12 cellular contexts compared by ENCODE assay signal in the genomic region with DNA sequence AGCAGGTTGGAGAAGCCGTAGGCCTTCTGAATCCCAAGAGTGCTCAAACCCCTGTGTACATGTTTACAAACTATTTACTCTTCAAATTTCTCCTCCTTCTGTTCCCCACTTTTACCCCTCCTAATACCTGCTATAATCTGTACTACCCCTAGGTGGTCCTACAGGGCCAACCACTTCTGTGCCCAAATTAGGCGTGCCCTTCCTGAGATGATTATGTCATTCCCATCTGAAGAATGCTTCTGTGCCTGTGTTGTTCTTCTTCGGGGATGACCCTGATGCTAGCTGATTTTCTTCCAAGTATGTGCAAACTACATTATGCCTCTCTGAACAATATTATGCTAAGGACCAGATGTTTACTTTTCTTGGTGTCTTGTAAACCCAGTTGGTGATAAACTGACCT. TPM values are rescaled to one million over a fixed set of nuclear protein-coding genes. Genes with fewer than 3 reads are reported as not detected.
DNase-seq lines count a peak whose midpoint lies in the region; ATAC-seq and TF ChIP-seq lines count a peak whose summit lies in the region.
"Had no signal": no experiment of that assay in that cellular context is flagged by ENCODE, and none has a peak within 500 bp of the region (broad histone marks: within the 10 kb centered on the region; RNA-seq: fewer than 3 reads in every experiment).

No MANE protein-coding gene starts in this region.

- H4K20me1 ChIP-seq in Loucy (ENCODE audit: insufficient read depth, low read length, poor library complexity, severe bottlenecking), result no peaks in the 10 kb centered on the region

- H3K9me3 Mint-ChIP-seq in osteocyte (ENCODE audit: unreplicated experiment), result no peaks in the 10 kb centered on the region
- H3K9me3 Mint-ChIP-seq: stimulated activated naive B cell treated with anti-CD40 and anti-IgM and Interleukin-4, amounts not matched to agents 10 μg/mL and 1 μg/mL and 100 μg/mL, for 72 hours had no signal

- H3K27ac Mint-ChIP-seq in osteocyte (ENCODE audit: unreplicated experiment), result no peak overlapping the region
- H3K27ac Mint-ChIP-seq: stimulated activated naive B cell treated with anti-CD40 and anti-IgM and Interleukin-4, amounts not matched to agents 10 μg/mL and 1 μg/mL and 100 μg/mL, for 72 hours had no signal

- no peaks in the 10 kb centered on the region for H3K27me3 Mint-ChIP-seq in osteocyte (ENCODE audit: unreplicated experiment)
- H3K27me3 Mint-ChIP-seq: stimulated activated naive B cell treated with anti-CD40 and anti-IgM and Interleukin-4, amounts not matched to agents 10 μg/mL and 1 μg/mL and 100 μg/mL, for 72 hours had no signal

- no peak overlapping the region for H3K9ac ChIP-seq in Loucy (ENCODE audit: low read depth, low read length, poor library complexity, severe bottlenecking)

- TF ChIP-seq CTCF in Loucy (conservative IDR thresholded peaks at IDR 0.05; ENCODE audit: low read length) (peak; percentile 53), osteocyte (IDR thresholded peaks at IDR 0.05) (peak; percentile 27)

- H3K4me3 Mint-ChIP-seq in osteocyte (ENCODE audit: unreplicated experiment), result no peak overlapping the region
- H3K4me3 Mint-ChIP-seq: stimulated activated naive B cell treated with anti-CD40 and anti-IgM and Interleukin-4, amounts not matched to agents 10 μg/mL and 1 μg/mL and 100 μg/mL, for 72 hours had no signal

- H3K4me1 Mint-ChIP-seq in osteocyte (ENCODE audit: unreplicated experiment), result peaks cover 8% of the 10 kb centered on the region
- H3K4me1 Mint-ChIP-seq: stimulated activated naive B cell treated with anti-CD40 and anti-IgM and Interleukin-4, amounts not matched to agents 10 μg/mL and 1 μg/mL and 100 μg/mL, for 72 hours had no signal

- H3K36me3 ChIP-seq in Loucy (ENCODE audit: insufficient read depth, low read length), result no peaks in the 10 kb centered on the region

- ATAC-seq in SK-N-SH treated with all-trans-retinoic acid at 6 μM for 48 hours, result peak; percentile 51; the same call in 2 of the 3 replicates

- no peaks in the 10 kb centered on the region for H3F3A ChIP-seq in Loucy (ENCODE audit: low read depth)

- H3K9me2 ChIP-seq in Loucy (replicated peaks; ENCODE audit: low read depth, low read length), result no peaks in the 10 kb centered on the region

- H3K27me3 ChIP-seq in Loucy (ENCODE audit: insufficient read depth, low read length, poor library complexity, severe bottlenecking), result no peaks in the 10 kb centered on the region

- no peaks in the 10 kb centered on the region for H3K79me2 ChIP-seq in Loucy (ENCODE audit: insufficient read depth, low read length)

- H3K36me3 Mint-ChIP-seq in osteocyte (ENCODE audit: unreplicated experiment), result peaks cover 2% of the 10 kb centered on the region
- H3K36me3 Mint-ChIP-seq: stimulated activated naive B cell treated with anti-CD40 and anti-IgM and Interleukin-4, amounts not matched to agents 10 μg/mL and 1 μg/mL and 100 μg/mL, for 72 hours had no signal

- H3K4me2 ChIP-seq in Loucy (ENCODE audit: low read depth, low read length, poor library complexity, severe bottlenecking), result no peak overlapping the region

- no peak overlapping the region for H2AFZ ChIP-seq in Loucy (ENCODE audit: low read length)

- no peak overlapping the region for H3K4me3 ChIP-seq in Loucy (ENCODE audit: low read length, poor library complexity, severe bottlenecking)

- DNase-seq in NCI-H2107 treated with DMSO at 0.1 percent for 48 hours (lab: John Stamatoyannopoulos, UW; ENCODE audit: unreplicated experiment) (peak; percentile 20), NCI-H2107 (lab: John Stamatoyannopoulos, UW) (no peak), osteocyte (ENCODE audit: extremely low spot score, unreplicated experiment) (no peak), COLO668 (lab: John Stamatoyannopoulos, UW; ENCODE audit: unreplicated experiment) (no peak), OCI-M2 (lab: John Stamatoyannopoulos, UW; ENCODE audit: unreplicated experiment) (no peak)
- DNase-seq in activated CD4-positive, alpha-beta T cell treated with anti-CD3 and anti-CD28 coated beads for 48 hours, result no peak
- DNase-seq: amniotic stem cell; IMR-90; stimulated activated naive B cell treated with anti-CD40 and anti-IgM and Interleukin-4, amounts not matched to agents 10 μg/mL and 1 μg/mL and 100 μg/mL, for 72 hours had no signal

- H3K9me3 ChIP-seq in Loucy (ENCODE audit: insufficient read depth, low read depth, low read length), result no peaks in the 10 kb centered on the region

- H3K4me1 ChIP-seq in Loucy (ENCODE audit: insufficient read depth, low read length, poor library complexity, severe bottlenecking), result no peaks in the 10 kb centered on the region

TF ChIP-seq in SK-N-SH treated with all-trans-retinoic acid at 6 μM for 48 hours, 23 proteins besides CTCF, POLR2A, EP300 and RAD21:
- TF ChIP-seq, protein P1, sequence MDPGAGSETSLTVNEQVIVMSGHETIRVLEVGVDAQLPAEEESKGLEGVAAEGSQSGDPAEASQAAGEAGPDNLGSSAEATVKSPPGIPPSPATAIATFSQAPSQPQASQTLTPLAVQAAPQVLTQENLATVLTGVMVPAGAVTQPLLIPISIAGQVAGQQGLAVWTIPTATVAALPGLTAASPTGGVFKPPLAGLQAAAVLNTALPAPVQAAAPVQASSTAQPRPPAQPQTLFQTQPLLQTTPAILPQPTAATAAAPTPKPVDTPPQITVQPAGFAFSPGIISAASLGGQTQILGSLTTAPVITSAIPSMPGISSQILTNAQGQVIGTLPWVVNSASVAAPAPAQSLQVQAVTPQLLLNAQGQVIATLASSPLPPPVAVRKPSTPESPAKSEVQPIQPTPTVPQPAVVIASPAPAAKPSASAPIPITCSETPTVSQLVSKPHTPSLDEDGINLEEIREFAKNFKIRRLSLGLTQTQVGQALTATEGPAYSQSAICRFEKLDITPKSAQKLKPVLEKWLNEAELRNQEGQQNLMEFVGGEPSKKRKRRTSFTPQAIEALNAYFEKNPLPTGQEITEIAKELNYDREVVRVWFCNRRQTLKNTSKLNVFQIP (CRISPR knock-in tag; IDR thresholded peaks at IDR 0.05; ENCODE audit: borderline replicate concordance, low read depth), result no peak
- TF ChIP-seq, protein P2, sequence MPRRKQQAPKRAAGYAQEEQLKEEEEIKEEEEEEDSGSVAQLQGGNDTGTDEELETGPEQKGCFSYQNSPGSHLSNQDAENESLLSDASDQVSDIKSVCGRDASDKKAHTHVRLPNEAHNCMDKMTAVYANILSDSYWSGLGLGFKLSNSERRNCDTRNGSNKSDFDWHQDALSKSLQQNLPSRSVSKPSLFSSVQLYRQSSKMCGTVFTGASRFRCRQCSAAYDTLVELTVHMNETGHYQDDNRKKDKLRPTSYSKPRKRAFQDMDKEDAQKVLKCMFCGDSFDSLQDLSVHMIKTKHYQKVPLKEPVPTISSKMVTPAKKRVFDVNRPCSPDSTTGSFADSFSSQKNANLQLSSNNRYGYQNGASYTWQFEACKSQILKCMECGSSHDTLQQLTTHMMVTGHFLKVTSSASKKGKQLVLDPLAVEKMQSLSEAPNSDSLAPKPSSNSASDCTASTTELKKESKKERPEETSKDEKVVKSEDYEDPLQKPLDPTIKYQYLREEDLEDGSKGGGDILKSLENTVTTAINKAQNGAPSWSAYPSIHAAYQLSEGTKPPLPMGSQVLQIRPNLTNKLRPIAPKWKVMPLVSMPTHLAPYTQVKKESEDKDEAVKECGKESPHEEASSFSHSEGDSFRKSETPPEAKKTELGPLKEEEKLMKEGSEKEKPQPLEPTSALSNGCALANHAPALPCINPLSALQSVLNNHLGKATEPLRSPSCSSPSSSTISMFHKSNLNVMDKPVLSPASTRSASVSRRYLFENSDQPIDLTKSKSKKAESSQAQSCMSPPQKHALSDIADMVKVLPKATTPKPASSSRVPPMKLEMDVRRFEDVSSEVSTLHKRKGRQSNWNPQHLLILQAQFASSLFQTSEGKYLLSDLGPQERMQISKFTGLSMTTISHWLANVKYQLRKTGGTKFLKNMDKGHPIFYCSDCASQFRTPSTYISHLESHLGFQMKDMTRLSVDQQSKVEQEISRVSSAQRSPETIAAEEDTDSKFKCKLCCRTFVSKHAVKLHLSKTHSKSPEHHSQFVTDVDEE (CRISPR knock-in tag; IDR thresholded peaks at IDR 0.05), result no peak
- TF ChIP-seq ZNF8 (CRISPR knock-in tag; IDR thresholded peaks at IDR 0.05), result no peak
- TF ChIP-seq, protein P3, sequence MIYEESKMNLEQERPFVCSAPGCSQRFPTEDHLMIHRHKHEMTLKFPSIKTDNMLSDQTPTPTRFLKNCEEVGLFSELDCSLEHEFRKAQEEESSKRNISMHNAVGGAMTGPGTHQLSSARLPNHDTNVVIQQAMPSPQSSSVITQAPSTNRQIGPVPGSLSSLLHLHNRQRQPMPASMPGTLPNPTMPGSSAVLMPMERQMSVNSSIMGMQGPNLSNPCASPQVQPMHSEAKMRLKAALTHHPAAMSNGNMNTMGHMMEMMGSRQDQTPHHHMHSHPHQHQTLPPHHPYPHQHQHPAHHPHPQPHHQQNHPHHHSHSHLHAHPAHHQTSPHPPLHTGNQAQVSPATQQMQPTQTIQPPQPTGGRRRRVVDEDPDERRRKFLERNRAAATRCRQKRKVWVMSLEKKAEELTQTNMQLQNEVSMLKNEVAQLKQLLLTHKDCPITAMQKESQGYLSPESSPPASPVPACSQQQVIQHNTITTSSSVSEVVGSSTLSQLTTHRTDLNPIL (CRISPR knock-in tag; IDR thresholded peaks at IDR 0.05; ENCODE audit: low read depth), result no peak
- TF ChIP-seq ESRRG (CRISPR knock-in tag; IDR thresholded peaks at IDR 0.05), result no peak
- TF ChIP-seq ZC3H10 (CRISPR knock-in tag; IDR thresholded peaks at IDR 0.05), result no peak

RNA-seq across cellular contexts. Expression of a gene that starts 20.5 kb away (rescaled TPM):
- not detected in 2 replicates for total RNA-seq in osteocyte
- total RNA-seq: IMR-90, lung microvascular endothelial cell had no signal
